24 cellular contexts compared by ENCODE assay signal in the genomic region with DNA sequence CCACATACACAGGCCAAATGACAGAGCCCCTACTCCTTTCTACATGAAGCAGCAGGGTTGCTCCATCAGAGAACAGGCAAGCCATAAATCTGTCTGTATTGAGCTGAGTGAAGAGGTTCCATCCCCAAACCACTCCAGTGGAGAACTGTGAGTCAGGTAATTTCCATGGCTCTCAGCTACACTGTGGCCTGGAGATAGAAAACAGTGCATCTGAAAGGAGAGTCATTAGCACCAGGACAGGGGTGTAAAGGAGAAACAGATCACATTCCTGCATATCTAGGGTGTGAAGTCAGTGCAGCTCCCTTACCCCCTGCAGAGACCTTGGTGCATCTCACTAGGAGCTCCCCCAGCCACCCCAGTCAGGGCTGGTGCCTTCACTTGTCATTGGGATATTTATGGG. TPM values are rescaled to one million over a fixed set of nuclear protein-coding genes. Genes with fewer than 3 reads are reported as not detected.
DNase-seq lines count a peak whose midpoint lies in the region; ATAC-seq, FAIRE-seq and TF ChIP-seq lines count a peak whose summit lies in the region.
"Had no signal": no experiment of that assay in that cellular context is flagged by ENCODE, and none has a peak within 500 bp of the region (broad histone marks: within the 10 kb centered on the region; RNA-seq: fewer than 3 reads in every experiment).

No MANE protein-coding gene starts in this region.

- CTCF ChIA-PET in A673 (lab: Charles Lee) (no interaction called here), mammary epithelial cell (lab: Charles Lee; ENCODE audit: low non-redundant PET) (no interaction called here)

- H3K27me3 ChIP-seq in A673 (replicated peaks; ENCODE audit: insufficient read depth, low read depth, low read length, poor library complexity) = no peaks in the 10 kb centered on the region
- no peaks in the 10 kb centered on the region for H3K27me3 ChIP-seq in mammary epithelial cell (ENCODE audit: insufficient read depth, low read length)
- H3K27me3 ChIP-seq: hepatocyte, thyroid gland had no signal

- H3K9me3 ChIP-seq in A673 (ENCODE audit: low read depth, low read length, poor library complexity, severe bottlenecking) = no peaks in the 10 kb centered on the region
- H3K9me3 ChIP-seq in mammary epithelial cell (replicated peaks; ENCODE audit: insufficient read depth, low read length) = peaks cover 5% of the 10 kb centered on the region
- H3K9me3 ChIP-seq: thyroid gland had no signal

- H3K4me3 Mint-ChIP-seq in T-helper 2 cell treated with Interferon-gamma antibody and Interleukin-4, amounts not matched to agents 5 μg/mL and 100 μg/mL, for 36 hours = no peak overlapping the region
- H3K4me3 Mint-ChIP-seq: dendritic cell treated with granulocyte-macrophage colony-stimulating factor and Interleukin-4, amounts not matched to agents 40 ng/mL and 50 ng/mL, for 4 days; naive thymus-derived CD4-positive, alpha-beta T cell; stimulated activated naive CD8-positive, alpha-beta T cell treated with anti-CD3 and anti-CD28 coated beads, Interleukin-15, Interleukin-2, amounts not matched to agents 100 ng/mL and 50 ng/mL, for 24 hours had no signal

- H2AFZ ChIP-seq in mammary epithelial cell (ENCODE audit: low read depth, low read length) = peak overlapping the region; percentile 64
- H2AFZ ChIP-seq: hepatocyte had no signal

- no peaks in the 10 kb centered on the region for H3K27me3 Mint-ChIP-seq in T-helper 2 cell treated with Interferon-gamma antibody and Interleukin-4, amounts not matched to agents 5 μg/mL and 100 μg/mL, for 36 hours (ENCODE audit: low read depth)
- H3K27me3 Mint-ChIP-seq: dendritic cell treated with granulocyte-macrophage colony-stimulating factor and Interleukin-4, amounts not matched to agents 40 ng/mL and 50 ng/mL, for 4 days; naive thymus-derived CD4-positive, alpha-beta T cell; stimulated activated naive CD8-positive, alpha-beta T cell treated with anti-CD3 and anti-CD28 coated beads, Interleukin-15, Interleukin-2, amounts not matched to agents 100 ng/mL and 50 ng/mL, for 24 hours had no signal

- in situ Hi-C loops in mammary epithelial cell (cut with MboI; ENCODE audit: low sequenced_read_pairs in 2 of 2) = no loop called here

- intact Hi-C loops in A673 (cut with micrococcal nuclease; ENCODE audit: unreplicated experiment) = no loop called here
- intact Hi-C loops in mammary epithelial cell (cut with micrococcal nuclease) = loop anchor here (2.0 kb wide), 1 partner anchor 67 kb away; no protein-coding TSS in a partner anchor

- H3K9me3 Mint-ChIP-seq in T-helper 2 cell treated with Interferon-gamma antibody and Interleukin-4, amounts not matched to agents 5 μg/mL and 100 μg/mL, for 36 hours = peaks cover 5% of the 10 kb centered on the region
- H3K9me3 Mint-ChIP-seq: stimulated activated naive CD8-positive, alpha-beta T cell treated with anti-CD3 and anti-CD28 coated beads, Interleukin-15, Interleukin-2, amounts not matched to agents 100 ng/mL and 50 ng/mL, for 24 hours had no signal

- dilution Hi-C loops in mammary epithelial cell (cut with HindIII; ENCODE audit: low sequenced_read_pairs) = no loop called here

- no peaks in the 10 kb centered on the region for H3K36me3 Mint-ChIP-seq in T-helper 2 cell treated with Interferon-gamma antibody and Interleukin-4, amounts not matched to agents 5 μg/mL and 100 μg/mL, for 36 hours (ENCODE audit: low read depth)

- no peak overlapping the region for H3K27ac Mint-ChIP-seq in T-helper 2 cell treated with Interferon-gamma antibody and Interleukin-4, amounts not matched to agents 5 μg/mL and 100 μg/mL, for 36 hours
- H3K27ac Mint-ChIP-seq: dendritic cell treated with granulocyte-macrophage colony-stimulating factor and Interleukin-4, amounts not matched to agents 40 ng/mL and 50 ng/mL, for 4 days; naive thymus-derived CD4-positive, alpha-beta T cell; stimulated activated naive CD8-positive, alpha-beta T cell treated with anti-CD3 and anti-CD28 coated beads, Interleukin-15, Interleukin-2, amounts not matched to agents 100 ng/mL and 50 ng/mL, for 24 hours had no signal

- H3K4me1 ChIP-seq in A673 (ENCODE audit: insufficient read depth, low read length, poor library complexity, severe bottlenecking) = no peaks in the 10 kb centered on the region
- peaks cover 19% of the 10 kb centered on the region for H3K4me1 ChIP-seq in mammary epithelial cell (ENCODE audit: insufficient read depth, low read length)
- H3K4me1 ChIP-seq: thyroid gland had no signal

- H3K27ac ChIP-seq in A673 (ENCODE audit: low read depth, low read length, poor library complexity, severe bottlenecking) (no peak overlapping the region), mammary epithelial cell (ENCODE audit: insufficient read depth, low read depth, low read length) (no peak overlapping the region)
- H3K27ac ChIP-seq: hepatocyte, SK-N-MC, thyroid gland had no signal

- H3K4me3 ChIP-seq in A673 (ENCODE audit: low read depth, low read length, poor library complexity, severe bottlenecking) = no peak overlapping the region
- no peak overlapping the region for H3K4me3 ChIP-seq in mammary epithelial cell (replicated peaks in 1 of 3; ENCODE audit: insufficient read depth in 1 of 3, low read depth in 2 of 3, low read length in 3 of 3)
- H3K4me3 ChIP-seq: hepatocyte, K562, SK-N-MC, thyroid gland had no signal

- POLR2A ChIA-PET in A673 (lab: Charles Lee; ENCODE audit: low non-redundant PET) = no interaction called here

- no peaks in the 10 kb centered on the region for H3K79me2 ChIP-seq in mammary epithelial cell (ENCODE audit: insufficient read depth, low read length)
- H3K79me2 ChIP-seq: hepatocyte had no signal

- peak; percentile 49 for FAIRE-seq in HTR-8/SVneo (lab: Jason Lieb, UNC)
- FAIRE-seq: K562 had no signal

- H3K9ac ChIP-seq in mammary epithelial cell (ENCODE audit: insufficient read depth, low read length) = no peak overlapping the region

- no peak for ATAC-seq in HG02798 (IDR thresholded peaks at IDR 0.05; ENCODE audit: poor library complexity, unreplicated experiment)
- ATAC-seq in HG03460 (IDR thresholded peaks at IDR 0.05; ENCODE audit: unreplicated experiment) = no peak
- ATAC-seq: K562; naive thymus-derived CD4-positive, alpha-beta T cell had no signal

- peak; percentile 21 for DNase-seq in A673 (ENCODE audit: low spot score)
- no peak for DNase-seq in HTR-8/SVneo (ENCODE audit: insufficient read length, low spot score)
- no peak for DNase-seq in mammary epithelial cell
- peak; percentile 22 for DNase-seq in iris pigment epithelial cell (ENCODE audit: low read depth)
- DNase-seq in T-helper 2 cell treated with Interferon-gamma antibody and Interleukin-4, amounts not matched to agents 5 μg/mL and 100 μg/mL, for 36 hours (ENCODE audit: low spot score) = no peak
- DNase-seq in NCI-H82 treated with DMSO at 0.1 percent for 48 hours (lab: John Stamatoyannopoulos, UW; ENCODE audit: unreplicated experiment) = no peak
- DNase-seq: activated CD4-positive, alpha-beta T cell treated with anti-CD3 and anti-CD28 coated beads, Interleukin-2, amount 50 U/mL, for 48 hours; activated effector memory CD4-positive, alpha-beta T cell treated with Interleukin-2 at 50 U/mL for 16 hours; DMS79 treated with DMSO at 0.1 percent for 48 hours; kidney; naive thymus-derived CD4-positive, alpha-beta T cell; NCI-H1436 treated with DMSO at 0.1 percent for 48 hours; NCI-H524; RPMI8226; T-helper 2 cell; thyroid gland had no signal

- TF ChIP-seq CTCF in A673 (conservative IDR thresholded peaks at IDR 0.05; ENCODE audit: low read depth, low read length) (no peak), mammary epithelial cell (conservative IDR thresholded peaks at IDR 0.05 in 1 of 2, IDR thresholded peaks at IDR 0.05 in 1 of 2; ENCODE audit: extremely low read depth in 1 of 2, insufficient read depth in 1 of 2, low read depth in 1 of 2, low read length in 2 of 2) (no peak)

- no peaks in the 10 kb centered on the region for H3K4me1 Mint-ChIP-seq in T-helper 2 cell treated with Interferon-gamma antibody and Interleukin-4, amounts not matched to agents 5 μg/mL and 100 μg/mL, for 36 hours (ENCODE audit: low read depth)
- H3K4me1 Mint-ChIP-seq: naive thymus-derived CD4-positive, alpha-beta T cell had no signal

- H3K36me3 ChIP-seq in A673 (ENCODE audit: insufficient read depth, low read length, poor library complexity, severe bottlenecking) (no peaks in the 10 kb centered on the region), mammary epithelial cell (ENCODE audit: insufficient read depth, low read length) (no peaks in the 10 kb centered on the region)
- H3K36me3 ChIP-seq: thyroid gland had no signal

- no TSS peak for BruUV-seq in A673 (replicated peaks; lab: Mats Ljungman, UMichigan)
- BruUV-seq in mammary epithelial cell (replicated peaks; lab: Mats Ljungman, UMichigan) = no TSS peak

- H4K20me1 ChIP-seq in mammary epithelial cell (ENCODE audit: insufficient read depth, low read length) = no peaks in the 10 kb centered on the region

- H3K4me2 ChIP-seq in mammary epithelial cell (ENCODE audit: insufficient read depth, low read depth, low read length) = no peak overlapping the region
- H3K4me2 ChIP-seq: hepatocyte had no signal

RNA-seq across cellular contexts. Expression of gene XIST, which starts 25.2 kb away (rescaled TPM):
- total RNA-seq in A673 (2021) = 305 and 316 TPM in 2 replicates
- total RNA-seq in mammary epithelial cell = 100 to 1,000 TPM in 1 of 2 donors, 10 to 100 TPM in 1; 71.2 to 163 TPM
- 33.7 TPM for polyA plus RNA-seq in mammary epithelial cell
- 80.4 TPM for polyA minus RNA-seq in mammary epithelial cell
- total RNA-seq: hepatocyte, osteocyte had no signal

Comparison
In these comparisons a context has a peak if more than half of its experiments do, and no peak if none do; other contexts are left out.
1. DNase-seq: peak in A673 (single experiment) and iris pigment epithelial cell (single experiment); none in HTR-8/SVneo (single experiment), mammary epithelial cell (single experiment), T-helper 2 cell treated with Interferon-gamma antibody and Interleukin-4, amounts not matched to agents 5 μg/mL and 100 μg/mL, for 36 hours (single experiment) and NCI-H82 treated with DMSO at 0.1 percent for 48 hours (single experiment).